22 cellular contexts compared by ENCODE assay signal in genomic region chr12:117059156-117059555, GRCh38. TPM values are rescaled to one million over a fixed set of nuclear protein-coding genes. Genes with fewer than 3 reads are reported as not detected.
DNase-seq lines count a peak whose midpoint lies in the region; ATAC-seq, FAIRE-seq and TF ChIP-seq lines count a peak whose summit lies in the region.
"Had no signal": no experiment of that assay in that cellular context is flagged by ENCODE, and none has a peak within 500 bp of the region (broad histone marks: within the 10 kb centered on the region; RNA-seq: fewer than 3 reads in every experiment).

No MANE protein-coding gene starts in this region.

- POLR2A ChIA-PET in K562 (lab: Yijun Ruan, JAX), result interaction anchor here (0.6 kb wide), 1 partner anchor 14 kb away, joined by 3 read pairs; no protein-coding TSS in a partner anchor
- POLR2A ChIA-PET in Caco-2 (lab: Charles Lee), result no interaction called here

- H3K4me3 Mint-ChIP-seq in CD14-positive monocyte (no peak overlapping the region), H9 (no peak overlapping the region), Caco-2 (ENCODE audit: unreplicated experiment) (no peak overlapping the region)
- H3K4me3 Mint-ChIP-seq: CD4-positive, alpha-beta T cell; T-cell had no signal

- H4K5ac ChIP-seq in H9 (ENCODE audit: insufficient read length, low read depth, low read length), result no peak overlapping the region

- no peak overlapping the region for H4K91ac ChIP-seq in H9 (ENCODE audit: insufficient read length, low read depth, low read length)

- H3K14ac ChIP-seq in H9 (ENCODE audit: insufficient read depth, low read length), result peak overlapping the region; percentile 6; the same call in 1 of the 2 replicates

- H3K4me1 ChIP-seq in H9 (ENCODE audit: insufficient read depth, low read length) (no peaks in the 10 kb centered on the region; the same call in 1 of the 2 replicates), K562 (replicated peaks in 1 of 2; ENCODE audit: control insufficient read depth in 2 of 2, insufficient read depth in 2 of 2, low read length in 2 of 2) (peaks cover 12 to 33% of the 10 kb centered on the region in 2 experiments; a peak in 4 of 5 replicates), right cardiac atrium (ENCODE audit: control insufficient read depth, insufficient read depth, low read length) (peaks cover 3% of the 10 kb centered on the region), Caco-2 (no peaks in the 10 kb centered on the region)

- H3K27ac ChIP-seq in H9 (ENCODE audit: insufficient read length, low read depth, low read length), result no peak overlapping the region
- H3K27ac ChIP-seq in K562 (ENCODE audit: extremely low read depth, low read depth, low read length), result no peak overlapping the region
- no peak overlapping the region for H3K27ac ChIP-seq in right cardiac atrium (ENCODE audit: low read length)
- H3K27ac ChIP-seq: PC-9 had no signal

- intact Hi-C loops in CD14-positive monocyte (cut with micrococcal nuclease) (no loop called here), K562 (cut with micrococcal nuclease) (no loop called here), right cardiac atrium (cut with DNase I) (no loop called here), Caco-2 (cut with micrococcal nuclease; ENCODE audit: unreplicated experiment) (no loop called here)

- H3K36me3 ChIP-seq in K562 (ENCODE audit: control insufficient read depth, insufficient read depth, low read length) (no peaks in the 10 kb centered on the region), Caco-2 (ENCODE audit: control insufficient read depth, insufficient read depth, low read length) (no peaks in the 10 kb centered on the region)

- H3K36me3 Mint-ChIP-seq in CD14-positive monocyte, result peaks cover 10 to 41% of the 10 kb centered on the region in 2 donors
- no peaks in the 10 kb centered on the region; a peak in 1 of 7 replicates for H3K36me3 Mint-ChIP-seq in H9 (ENCODE audit: insufficient read depth in 1 of 3, low read depth in 3 of 3)
- no peaks in the 10 kb centered on the region for H3K36me3 Mint-ChIP-seq in Caco-2 (ENCODE audit: insufficient read depth, unreplicated experiment)
- H3K36me3 Mint-ChIP-seq: T-cell had no signal

- no peak for TF ChIP-seq POLR2A in K562 (conservative IDR thresholded peaks at IDR 0.05)

- no peaks in the 10 kb centered on the region for H3K9me3 ChIP-seq in H9 (ENCODE audit: control insufficient read depth, low read depth, low read length)
- H3K9me3 ChIP-seq in K562 (replicated peaks; ENCODE audit: control insufficient read depth, insufficient read depth, low read depth, low read length), result no peaks in the 10 kb centered on the region
- H3K9me3 ChIP-seq in right cardiac atrium (ENCODE audit: control insufficient read depth, low read length), result no peaks in the 10 kb centered on the region
- no peaks in the 10 kb centered on the region for H3K9me3 ChIP-seq in Caco-2
- H3K9me3 ChIP-seq: SK-N-SH had no signal

- H3K4me2 ChIP-seq in H9 (ENCODE audit: insufficient read depth, insufficient read length, low read length) (no peak overlapping the region), K562 (ENCODE audit: insufficient read depth, low read length) (no peak overlapping the region)
- H3K4me2 ChIP-seq: PC-9, SK-N-SH had no signal

- no peak overlapping the region for H3T11ph ChIP-seq in H9 (ENCODE audit: low read length)

- H3K56ac ChIP-seq in H9 (ENCODE audit: insufficient read length, low read depth, low read length), result no peak overlapping the region

- H2BK12ac ChIP-seq in H9 (ENCODE audit: insufficient read length, low read depth, low read length), result no peak overlapping the region

- no peak overlapping the region for H2BK5ac ChIP-seq in H9 (ENCODE audit: insufficient read length, low read length)

- TF ChIP-seq EP300 in K562 (IDR thresholded peaks at IDR 0.05; ENCODE audit: low read length), result no peak

- BruUV-seq in K562 (replicated peaks; lab: Mats Ljungman, UMichigan) (no TSS peak), Caco-2 (replicated peaks; lab: Mats Ljungman, UMichigan) (no TSS peak)

- peaks cover 3% of the 10 kb centered on the region for H3K9me1 ChIP-seq in K562 (ENCODE audit: control insufficient read depth, insufficient read depth, low read length)

- H3K4ac ChIP-seq in H9 (ENCODE audit: low read depth, low read length), result no peak overlapping the region

- no peaks in the 10 kb centered on the region for H3K27me3 ChIP-seq in H9 (ENCODE audit: insufficient read depth, low read length)
- no peaks in the 10 kb centered on the region for H3K27me3 ChIP-seq in K562 (ENCODE audit: control insufficient read depth in 2 of 2, insufficient read depth in 2 of 2, low read length in 2 of 2)
- H3K27me3 ChIP-seq in right cardiac atrium (ENCODE audit: control insufficient read depth, insufficient read depth), result no peaks in the 10 kb centered on the region
- H3K27me3 ChIP-seq in Caco-2 (replicated peaks; ENCODE audit: control insufficient read depth, insufficient read depth, low read length), result no peaks in the 10 kb centered on the region

- H3K23ac ChIP-seq in H9 (ENCODE audit: insufficient read length, low read depth, low read length), result no peak overlapping the region

- no peak overlapping the region for H2AK5ac ChIP-seq in H9 (ENCODE audit: insufficient read length, low read length)

- CTCF ChIA-PET in K562 (lab: Yijun Ruan, JAX; ENCODE audit: low intra/inter-chr PET ratio) (no interaction called here), Caco-2 (lab: Charles Lee) (no interaction called here)

- peak overlapping the region in 4 of 7 donors; percentile 46 to 80 (median 67) for H3K27ac Mint-ChIP-seq in CD14-positive monocyte
- H3K27ac Mint-ChIP-seq in H9, result peak overlapping the region; percentile 29 to 76 (median 74); a peak in 1 of 7 replicates
- no peak overlapping the region for H3K27ac Mint-ChIP-seq in Caco-2 (ENCODE audit: unreplicated experiment)
- H3K27ac Mint-ChIP-seq: CD4-positive, alpha-beta T cell; T-cell had no signal

- H2BK120ac ChIP-seq in H9 (ENCODE audit: low read depth, low read length, poor library complexity, severe bottlenecking), result no peak overlapping the region

- no peak overlapping the region for H2BK20ac ChIP-seq in H9 (ENCODE audit: low read depth, low read length, poor library complexity, severe bottlenecking)

- FAIRE-seq in K562 (lab: Jason Lieb, UNC), result peak; percentile 23

- no CpG with 5 or more reads among the region's 8 CpGs for WGBS in H9 (ENCODE audit: extremely low coverage, insufficient read length, low lambda C conversion rate)
- WGBS in K562 (ENCODE audit: insufficient coverage, low coverage, missing lambda C conversion rate), result 77% methylated on average over 5 of the region's 8 CpGs
- 47% methylated on average over 8 of the region's 8 CpGs for WGBS in right cardiac atrium

- H3K4me3 ChIP-seq in K562, result no peak overlapping the region
- H3K4me3 ChIP-seq in right cardiac atrium (ENCODE audit: low read length), result no peak overlapping the region
- H3K4me3 ChIP-seq in Caco-2 (ENCODE audit: low read depth, low read length), result no peak overlapping the region
- H3K4me3 ChIP-seq: PC-9 had no signal

- TF ChIP-seq CTCF in CD14-positive monocyte (IDR thresholded peaks at IDR 0.05) (no peak), H9 (conservative IDR thresholded peaks at IDR 0.05) (no peak), K562 (IDR thresholded peaks at IDR 0.05 in 2 of 3, conservative IDR thresholded peaks at IDR 0.05 in 1 of 3; ENCODE audit: insufficient read depth in 2 of 3, low read depth in 1 of 3, low read length in 3 of 3) (no peak), Caco-2 (IDR thresholded peaks at IDR 0.05; ENCODE audit: insufficient read depth in 1 of 2, low read depth in 1 of 2, low read length in 1 of 2, severe bottlenecking in 1 of 2, unreplicated experiment in 1 of 2) (no peak)

- H3K79me2 ChIP-seq in H9 (ENCODE audit: insufficient read depth, low read length), result no peaks in the 10 kb centered on the region
- no peaks in the 10 kb centered on the region; the same call in 2 of the 3 replicates for H3K79me2 ChIP-seq in K562 (ENCODE audit: control insufficient read depth, insufficient read depth, low read length)

- no peak overlapping the region for H4K8ac ChIP-seq in H9 (replicated peaks; ENCODE audit: insufficient read length, low read depth, low read length)

- H2AFZ ChIP-seq in H9 (ENCODE audit: low read length), result no peak overlapping the region
- no peak overlapping the region for H2AFZ ChIP-seq in K562 (ENCODE audit: low read depth, low read length)
- H2AFZ ChIP-seq: PC-9 had no signal

- no peak overlapping the region for H3K18ac ChIP-seq in H9 (ENCODE audit: insufficient read length, low read depth, low read length)

- H3K9me3 Mint-ChIP-seq in CD14-positive monocyte (peaks cover 0 to 2% (median 0%) of the 10 kb centered on the region in 7 donors), H9 (no peaks in the 10 kb centered on the region), Caco-2 (ENCODE audit: unreplicated experiment) (no peaks in the 10 kb centered on the region)
- H3K9me3 Mint-ChIP-seq: CD4-positive, alpha-beta T cell; T-cell had no signal

- H3K9ac ChIP-seq in H9 (ENCODE audit: extremely low read depth, insufficient read length, low read length), result no peak overlapping the region
- peak overlapping the region in 1 of 2 experiments; percentile 56; a peak in 1 of 4 replicates for H3K9ac ChIP-seq in K562 (ENCODE audit: insufficient read depth in 1 of 2, low read depth in 2 of 2, low read length in 2 of 2)
- H3K9ac ChIP-seq: SK-N-SH had no signal

- peaks cover 74% of the 10 kb centered on the region for H3K4me1 Mint-ChIP-seq in CD14-positive monocyte
- peaks cover 32 to 58% of the 10 kb centered on the region in 2 experiments for H3K4me1 Mint-ChIP-seq in H9
- no peaks in the 10 kb centered on the region for H3K4me1 Mint-ChIP-seq in Caco-2 (ENCODE audit: low read depth, unreplicated experiment)

- no peaks in the 10 kb centered on the region for H4K20me1 ChIP-seq in H9 (ENCODE audit: control insufficient read depth, insufficient read depth, insufficient read length)
- H4K20me1 ChIP-seq in K562 (replicated peaks; ENCODE audit: control insufficient read depth, insufficient read depth, low read length), result no peaks in the 10 kb centered on the region; the same call in 1 of the 2 replicates

- no peak overlapping the region for H2BK15ac ChIP-seq in H9 (ENCODE audit: low read depth, low read length)

- in situ Hi-C loops in K562 (cut with MboI), result no loop called here

- no peaks in the 10 kb centered on the region for H3K23me2 ChIP-seq in H9 (ENCODE audit: insufficient read length, low read depth, low read length, poor library complexity, severe bottlenecking)

- no peak for TF ChIP-seq RAD21 in K562 (CRISPR knock-in tag; conservative IDR thresholded peaks at IDR 0.05 in 1 of 2, IDR thresholded peaks at IDR 0.05 in 1 of 2)

- H3K79me1 ChIP-seq in H9 (ENCODE audit: insufficient read depth, low read depth, low read length, poor library complexity, severe bottlenecking), result no peaks in the 10 kb centered on the region

- DNase-seq in CD14-positive monocyte (ENCODE audit: low spot score) (no peak), H9 (no peak), K562 (ENCODE audit: extremely low read depth in 1 of 4, low spot score in 3 of 4) (no peak), right cardiac atrium (peak in 2 of 3 donors; percentile 41 to 50), Kasumi-1 (lab: John Stamatoyannopoulos, UW) (no peak), Caco-2 (no peak)
- DNase-seq: ACHN; AML-193; CD4-positive, alpha-beta T cell; DMS79; GOT3; KG1; MM.1S; NCI-H1105; NCI-H1694; NCI-H510A treated with DMSO at 0.1 percent for 48 hours; NCI-H82; PC-9; SK-N-SH; T-cell had no signal

- no peaks in the 10 kb centered on the region for H3K27me3 Mint-ChIP-seq in CD14-positive monocyte (ENCODE audit: low read depth in 3 of 3)
- peaks cover 2% of the 10 kb centered on the region for H3K27me3 Mint-ChIP-seq in H9 (ENCODE audit: low read depth)
- no peaks in the 10 kb centered on the region for H3K27me3 Mint-ChIP-seq in Caco-2 (ENCODE audit: insufficient read depth, unreplicated experiment)
- H3K27me3 Mint-ChIP-seq: CD4-positive, alpha-beta T cell; T-cell had no signal

- no peak for ATAC-seq in K562
- ATAC-seq in right cardiac atrium, result peak in 1 of 2 donors; percentile 25
- ATAC-seq in HG03439 (IDR thresholded peaks at IDR 0.05; ENCODE audit: unreplicated experiment), result no peak
- ATAC-seq in GM19328 (IDR thresholded peaks at IDR 0.05; ENCODE audit: unreplicated experiment), result no peak
- ATAC-seq: T-cell had no signal

RNA-seq across cellular contexts. Expression of gene TESC, which starts 40.1 kb away (rescaled TPM):
- 100 to 1,000 TPM; 105 to 138 TPM for polyA plus RNA-seq in CD14-positive monocyte
- total RNA-seq in H9 (2021), result 5.4 and 5.8 TPM in 2 replicates
- total RNA-seq in K562 (2011; cell fraction: chromatin; rRNA removed; ENCODE audit: low replicate concordance), result 16.2 and 42.2 TPM in 2 replicates
- 30.9 and 35.9 TPM in 2 replicates for total RNA-seq in K562 (2011; cell fraction: nucleolus; rRNA removed)
- total RNA-seq in K562 (2011; cell fraction: nucleoplasm; rRNA removed), result 12.6 and 19.2 TPM in 2 replicates
- total RNA-seq in K562 (2014; rRNA removed), result 25.2 and 30.4 TPM in 2 replicates
- 11.5 and 13.4 TPM in 2 replicates for total RNA-seq in K562 (2014; rRNA removed; fragmentation: Illumina TruSeq; extraction: Trizol)
- total RNA-seq in K562 (2015; rRNA removed; fragmentation: Illumina TruSeq; extraction: Trizol), result 11.6 and 12.6 TPM in 2 replicates
- total RNA-seq in K562 (2021), result 28.9 and 31.6 TPM in 2 replicates
- polyA plus RNA-seq in K562 (2011; rRNA removed), result 21.7 and 25.3 TPM in 2 replicates
- 27.4 and 44.2 TPM in 2 replicates for polyA plus RNA-seq in K562 (2011; cell fraction: cytosol; rRNA removed)
- 24.7 and 34.1 TPM in 2 replicates for polyA plus RNA-seq in K562 (2011; cell fraction: nucleus; rRNA removed)
- 14.6 and 21.7 TPM in 2 replicates for polyA plus RNA-seq in K562 (2012)
- 17.8 and 20.7 TPM in 2 replicates for polyA plus RNA-seq in K562 (2014; fragmentation: Illumina TruSeq; extraction: Trizol)
- 1 to 10 TPM in 1 of 2 experiments, under 1 TPM in 1; 0.96 to 2.0 TPM for polyA plus RNA-seq in K562 (2014; fragmentation: Nextera tagmentation; extraction: Ambion mirVana)
- 31.8 and 32.9 TPM in 2 replicates for polyA plus RNA-seq in K562 (2014; rRNA removed)
- 9.3 and 10.6 TPM in 2 replicates for polyA minus RNA-seq in K562 (2011; rRNA and poly(A)+ RNA removed)
- polyA minus RNA-seq in K562 (2011; cell fraction: cytosol; rRNA and poly(A)+ RNA removed), result 7.7 and 8.3 TPM in 2 replicates
- polyA minus RNA-seq in K562 (2011; cell fraction: nucleus; rRNA and poly(A)+ RNA removed), result 18.8 and 20.2 TPM in 2 replicates
- 10 to 100 TPM; 23.1 to 98.5 (median 57.6) TPM for total RNA-seq in right cardiac atrium
- 71.7 TPM for polyA plus RNA-seq in right cardiac atrium
- total RNA-seq in Caco-2 (2022), result 4.8 and 6.8 TPM in 2 replicates
- total RNA-seq: PC-9 had no signal

Comparison
In these comparisons a context has a peak if more than half of its experiments do, and no peak if none do; other contexts are left out.
1. DNase-seq: peak in right cardiac atrium (2 of 3); none in CD14-positive monocyte (single experiment), H9 (single experiment), K562 (0 of 4), Kasumi-1 (0 of 2) and Caco-2 (0 of 2).